Comparison of ENCODE assay signal across 1 cellular context in the genomic region with DNA sequence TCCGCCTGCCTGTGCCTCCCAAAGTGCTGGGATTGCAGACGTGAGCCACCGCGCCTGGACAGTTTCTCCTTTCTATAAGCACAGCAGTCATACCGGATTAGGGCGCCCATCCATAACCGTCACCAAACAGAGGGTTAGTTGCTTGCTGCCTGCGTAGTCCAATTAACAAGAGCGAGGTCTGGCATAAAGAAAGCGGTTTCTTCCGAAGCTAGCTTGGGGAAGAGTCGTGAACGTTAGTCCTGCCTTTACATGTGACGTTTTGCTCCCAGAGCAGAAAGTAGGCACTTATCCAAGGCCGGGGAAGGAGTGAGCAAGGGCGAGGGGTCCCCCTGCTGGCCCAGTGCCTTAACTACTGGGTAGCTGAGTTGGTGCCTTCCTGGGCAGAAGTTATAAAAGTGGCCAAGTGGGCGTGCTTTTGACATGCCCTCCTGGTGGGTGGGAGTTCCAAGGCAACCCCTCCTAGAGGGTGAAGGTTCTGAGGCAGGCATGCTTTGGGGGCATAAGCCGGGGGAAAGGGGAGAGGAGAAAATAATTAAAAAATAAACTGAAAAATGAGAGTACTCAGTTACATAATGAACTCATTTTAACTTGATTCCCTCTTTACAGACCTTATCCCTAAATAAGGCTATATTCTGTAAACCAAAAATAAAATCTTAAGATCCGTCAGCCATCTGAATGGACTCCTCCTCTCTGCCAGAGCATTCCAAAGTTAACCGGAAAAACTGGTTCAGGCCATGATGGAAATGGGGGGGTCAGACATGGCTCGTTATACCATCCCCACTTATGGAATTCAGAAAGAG.
TF ChIP-seq lines count a peak whose summit lies in the region.

No MANE protein-coding gene starts in this region.

TF ChIP-seq in HepG2, 621 proteins besides CTCF, POLR2A, EP300 and RAD21 (continued from another document and continues in another):
- TF ChIP-seq, protein P1, sequence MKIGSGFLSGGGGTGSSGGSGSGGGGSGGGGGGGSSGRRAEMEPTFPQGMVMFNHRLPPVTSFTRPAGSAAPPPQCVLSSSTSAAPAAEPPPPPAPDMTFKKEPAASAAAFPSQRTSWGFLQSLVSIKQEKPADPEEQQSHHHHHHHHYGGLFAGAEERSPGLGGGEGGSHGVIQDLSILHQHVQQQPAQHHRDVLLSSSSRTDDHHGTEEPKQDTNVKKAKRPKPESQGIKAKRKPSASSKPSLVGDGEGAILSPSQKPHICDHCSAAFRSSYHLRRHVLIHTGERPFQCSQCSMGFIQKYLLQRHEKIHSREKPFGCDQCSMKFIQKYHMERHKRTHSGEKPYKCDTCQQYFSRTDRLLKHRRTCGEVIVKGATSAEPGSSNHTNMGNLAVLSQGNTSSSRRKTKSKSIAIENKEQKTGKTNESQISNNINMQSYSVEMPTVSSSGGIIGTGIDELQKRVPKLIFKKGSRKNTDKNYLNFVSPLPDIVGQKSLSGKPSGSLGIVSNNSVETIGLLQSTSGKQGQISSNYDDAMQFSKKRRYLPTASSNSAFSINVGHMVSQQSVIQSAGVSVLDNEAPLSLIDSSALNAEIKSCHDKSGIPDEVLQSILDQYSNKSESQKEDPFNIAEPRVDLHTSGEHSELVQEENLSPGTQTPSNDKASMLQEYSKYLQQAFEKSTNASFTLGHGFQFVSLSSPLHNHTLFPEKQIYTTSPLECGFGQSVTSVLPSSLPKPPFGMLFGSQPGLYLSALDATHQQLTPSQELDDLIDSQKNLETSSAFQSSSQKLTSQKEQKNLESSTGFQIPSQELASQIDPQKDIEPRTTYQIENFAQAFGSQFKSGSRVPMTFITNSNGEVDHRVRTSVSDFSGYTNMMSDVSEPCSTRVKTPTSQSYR (CRISPR knock-in tag; IDR thresholded peaks at IDR 0.05; ENCODE audit: borderline replicate concordance): 0 out of 2 replicates have a peak, but pooled peaks have one; percentile 9
- TF ChIP-seq SNRNP70 (IDR thresholded peaks at IDR 0.05; ENCODE audit: low read depth, low read length) (no peak), ZNF331 (CRISPR knock-in tag; IDR thresholded peaks at IDR 0.05) (0 out of 2 replicates have a peak, but pooled peaks have one; percentile 34), KLF6 (CRISPR knock-in tag; IDR thresholded peaks at IDR 0.05) (peak; percentile 30; the same call in 1 of the 2 replicates), ZFY (CRISPR knock-in tag; IDR thresholded peaks at IDR 0.05) (peak; percentile 29; the same call in 1 of the 2 replicates), ETV6 (CRISPR knock-in tag; conservative IDR thresholded peaks at IDR 0.05) (no peak), ELF1 (CRISPR knock-in tag; IDR thresholded peaks at IDR 0.05) (no peak), NFE2L1 (CRISPR knock-in tag; IDR thresholded peaks at IDR 0.05; ENCODE audit: borderline replicate concordance) (no peak), SOX13 (IDR thresholded peaks at IDR 0.05) (no peak), SOX13 (CRISPR knock-in tag; conservative IDR thresholded peaks at IDR 0.05 in 1 of 2, IDR thresholded peaks at IDR 0.05 in 1 of 2) (no peak), ZNF589 (CRISPR knock-in tag; conservative IDR thresholded peaks at IDR 0.05) (no peak), PAX8 (CRISPR knock-in tag; IDR thresholded peaks at IDR 0.05; ENCODE audit: borderline replicate concordance) (0 out of 2 replicates have a peak, but pooled peaks have one; percentile 49), SRSF1 (optimal IDR thresholded peaks at IDR 0.05; ENCODE audit: low read depth, low read length) (no peak), NONO (IDR thresholded peaks at IDR 0.05) (no peak), NONO (CRISPR knock-in tag; conservative IDR thresholded peaks at IDR 0.05) (peak; percentile 75; the same call in 1 of the 2 replicates), SAP130 (CRISPR knock-in tag; IDR thresholded peaks at IDR 0.05; ENCODE audit: low read depth) (peak; percentile 27; the same call in 1 of the 2 replicates), RELA (CRISPR knock-in tag; IDR thresholded peaks at IDR 0.05) (no peak), ZBTB7B (CRISPR knock-in tag; IDR thresholded peaks at IDR 0.05) (0 out of 2 replicates have a peak, but pooled peaks have one; percentile 29), ZNF619 (CRISPR knock-in tag; IDR thresholded peaks at IDR 0.05) (0 out of 2 replicates have a peak, but pooled peaks have one; percentile 50), RFXAP (CRISPR knock-in tag; IDR thresholded peaks at IDR 0.05; ENCODE audit: borderline replicate concordance) (no peak), ZKSCAN5 (CRISPR knock-in tag; IDR thresholded peaks at IDR 0.05) (no peak), JDP2 (CRISPR knock-in tag; IDR thresholded peaks at IDR 0.05; ENCODE audit: borderline replicate concordance) (no peak), ZFP90 (CRISPR knock-in tag; IDR thresholded peaks at IDR 0.05; ENCODE audit: borderline replicate concordance) (no peak), ZNF557 (CRISPR knock-in tag; IDR thresholded peaks at IDR 0.05) (no peak), ZNF282 (IDR thresholded peaks at IDR 0.05; ENCODE audit: partially characterized antibody) (no peak), XRCC5 (optimal IDR thresholded peaks at IDR 0.05; ENCODE audit: low read length) (peak; percentile 96), IKZF4 (CRISPR knock-in tag; IDR thresholded peaks at IDR 0.05; ENCODE audit: borderline replicate concordance, low read depth, not compliant biosample characterization) (no peak), RORA (CRISPR knock-in tag; IDR thresholded peaks at IDR 0.05) (no peak), SIN3A (IDR thresholded peaks at IDR 0.05; ENCODE audit: borderline replicate concordance, low read depth, low read length) (no peak), PTBP1 (IDR thresholded peaks at IDR 0.05; ENCODE audit: low read depth, low read length, poor library complexity, severe bottlenecking) (no peak), ZNF75D (CRISPR knock-in tag; IDR thresholded peaks at IDR 0.05; ENCODE audit: borderline replicate concordance) (no peak), BRD4 (CRISPR knock-in tag; IDR thresholded peaks at IDR 0.05) (no peak), NR2F6 (IDR thresholded peaks at IDR 0.05) (no peak), NR2F6 (CRISPR knock-in tag; IDR thresholded peaks at IDR 0.05) (0 out of 2 replicates have a peak, but pooled peaks have one; percentile 11), ZNF446 (CRISPR knock-in tag; IDR thresholded peaks at IDR 0.05) (no peak), MTA1 (CRISPR knock-in tag; IDR thresholded peaks at IDR 0.05; ENCODE audit: borderline replicate concordance) (0 out of 2 replicates have a peak, but pooled peaks have one; percentile 39), ZFX (CRISPR knock-in tag; IDR thresholded peaks at IDR 0.05; ENCODE audit: low read depth) (peak; percentile 43; the same call in 1 of the 2 replicates), KLF11 (CRISPR knock-in tag; IDR thresholded peaks at IDR 0.05) (no peak), ELF3 (CRISPR knock-in tag; IDR thresholded peaks at IDR 0.05) (no peak), HNF4G (IDR thresholded peaks at IDR 0.05; ENCODE audit: borderline replicate concordance, low read depth, low read length) (no peak), HNF4G (CRISPR knock-in tag; IDR thresholded peaks at IDR 0.05; ENCODE audit: borderline replicate concordance, low read depth) (no peak), ERF (CRISPR knock-in tag; IDR thresholded peaks at IDR 0.05) (0 out of 2 replicates have a peak, but pooled peaks have one; percentile 45), SRSF9 (IDR thresholded peaks at IDR 0.05; ENCODE audit: borderline replicate concordance, insufficient read depth, low read depth, low read length, poor library complexity, severe bottlenecking) (no peak), THYN1 (CRISPR knock-in tag; IDR thresholded peaks at IDR 0.05; ENCODE audit: borderline replicate concordance, low read depth) (no peak)
- TF ChIP-seq, protein P2, sequence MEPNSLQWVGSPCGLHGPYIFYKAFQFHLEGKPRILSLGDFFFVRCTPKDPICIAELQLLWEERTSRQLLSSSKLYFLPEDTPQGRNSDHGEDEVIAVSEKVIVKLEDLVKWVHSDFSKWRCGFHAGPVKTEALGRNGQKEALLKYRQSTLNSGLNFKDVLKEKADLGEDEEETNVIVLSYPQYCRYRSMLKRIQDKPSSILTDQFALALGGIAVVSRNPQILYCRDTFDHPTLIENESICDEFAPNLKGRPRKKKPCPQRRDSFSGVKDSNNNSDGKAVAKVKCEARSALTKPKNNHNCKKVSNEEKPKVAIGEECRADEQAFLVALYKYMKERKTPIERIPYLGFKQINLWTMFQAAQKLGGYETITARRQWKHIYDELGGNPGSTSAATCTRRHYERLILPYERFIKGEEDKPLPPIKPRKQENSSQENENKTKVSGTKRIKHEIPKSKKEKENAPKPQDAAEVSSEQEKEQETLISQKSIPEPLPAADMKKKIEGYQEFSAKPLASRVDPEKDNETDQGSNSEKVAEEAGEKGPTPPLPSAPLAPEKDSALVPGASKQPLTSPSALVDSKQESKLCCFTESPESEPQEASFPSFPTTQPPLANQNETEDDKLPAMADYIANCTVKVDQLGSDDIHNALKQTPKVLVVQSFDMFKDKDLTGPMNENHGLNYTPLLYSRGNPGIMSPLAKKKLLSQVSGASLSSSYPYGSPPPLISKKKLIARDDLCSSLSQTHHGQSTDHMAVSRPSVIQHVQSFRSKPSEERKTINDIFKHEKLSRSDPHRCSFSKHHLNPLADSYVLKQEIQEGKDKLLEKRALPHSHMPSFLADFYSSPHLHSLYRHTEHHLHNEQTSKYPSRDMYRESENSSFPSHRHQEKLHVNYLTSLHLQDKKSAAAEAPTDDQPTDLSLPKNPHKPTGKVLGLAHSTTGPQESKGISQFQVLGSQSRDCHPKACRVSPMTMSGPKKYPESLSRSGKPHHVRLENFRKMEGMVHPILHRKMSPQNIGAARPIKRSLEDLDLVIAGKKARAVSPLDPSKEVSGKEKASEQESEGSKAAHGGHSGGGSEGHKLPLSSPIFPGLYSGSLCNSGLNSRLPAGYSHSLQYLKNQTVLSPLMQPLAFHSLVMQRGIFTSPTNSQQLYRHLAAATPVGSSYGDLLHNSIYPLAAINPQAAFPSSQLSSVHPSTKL (CRISPR knock-in tag; IDR thresholded peaks at IDR 0.05): peak; percentile 46
- TF ChIP-seq, protein P3, sequence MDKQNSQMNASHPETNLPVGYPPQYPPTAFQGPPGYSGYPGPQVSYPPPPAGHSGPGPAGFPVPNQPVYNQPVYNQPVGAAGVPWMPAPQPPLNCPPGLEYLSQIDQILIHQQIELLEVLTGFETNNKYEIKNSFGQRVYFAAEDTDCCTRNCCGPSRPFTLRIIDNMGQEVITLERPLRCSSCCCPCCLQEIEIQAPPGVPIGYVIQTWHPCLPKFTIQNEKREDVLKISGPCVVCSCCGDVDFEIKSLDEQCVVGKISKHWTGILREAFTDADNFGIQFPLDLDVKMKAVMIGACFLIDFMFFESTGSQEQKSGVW (CRISPR knock-in tag; IDR thresholded peaks at IDR 0.05; ENCODE audit: borderline replicate concordance): no peak
- TF ChIP-seq, protein P4, sequence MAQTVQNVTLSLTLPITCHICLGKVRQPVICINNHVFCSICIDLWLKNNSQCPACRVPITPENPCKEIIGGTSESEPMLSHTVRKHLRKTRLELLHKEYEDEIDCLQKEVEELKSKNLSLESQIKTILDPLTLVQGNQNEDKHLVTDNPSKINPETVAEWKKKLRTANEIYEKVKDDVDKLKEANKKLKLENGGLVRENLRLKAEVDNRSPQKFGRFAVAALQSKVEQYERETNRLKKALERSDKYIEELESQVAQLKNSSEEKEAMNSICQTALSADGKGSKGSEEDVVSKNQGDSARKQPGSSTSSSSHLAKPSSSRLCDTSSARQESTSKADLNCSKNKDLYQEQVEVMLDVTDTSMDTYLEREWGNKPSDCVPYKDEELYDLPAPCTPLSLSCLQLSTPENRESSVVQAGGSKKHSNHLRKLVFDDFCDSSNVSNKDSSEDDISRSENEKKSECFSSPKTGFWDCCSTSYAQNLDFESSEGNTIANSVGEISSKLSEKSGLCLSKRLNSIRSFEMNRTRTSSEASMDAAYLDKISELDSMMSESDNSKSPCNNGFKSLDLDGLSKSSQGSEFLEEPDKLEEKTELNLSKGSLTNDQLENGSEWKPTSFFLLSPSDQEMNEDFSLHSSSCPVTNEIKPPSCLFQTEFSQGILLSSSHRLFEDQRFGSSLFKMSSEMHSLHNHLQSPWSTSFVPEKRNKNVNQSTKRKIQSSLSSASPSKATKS (CRISPR knock-in tag; IDR thresholded peaks at IDR 0.05): no peak
- TF ChIP-seq, protein P5, sequence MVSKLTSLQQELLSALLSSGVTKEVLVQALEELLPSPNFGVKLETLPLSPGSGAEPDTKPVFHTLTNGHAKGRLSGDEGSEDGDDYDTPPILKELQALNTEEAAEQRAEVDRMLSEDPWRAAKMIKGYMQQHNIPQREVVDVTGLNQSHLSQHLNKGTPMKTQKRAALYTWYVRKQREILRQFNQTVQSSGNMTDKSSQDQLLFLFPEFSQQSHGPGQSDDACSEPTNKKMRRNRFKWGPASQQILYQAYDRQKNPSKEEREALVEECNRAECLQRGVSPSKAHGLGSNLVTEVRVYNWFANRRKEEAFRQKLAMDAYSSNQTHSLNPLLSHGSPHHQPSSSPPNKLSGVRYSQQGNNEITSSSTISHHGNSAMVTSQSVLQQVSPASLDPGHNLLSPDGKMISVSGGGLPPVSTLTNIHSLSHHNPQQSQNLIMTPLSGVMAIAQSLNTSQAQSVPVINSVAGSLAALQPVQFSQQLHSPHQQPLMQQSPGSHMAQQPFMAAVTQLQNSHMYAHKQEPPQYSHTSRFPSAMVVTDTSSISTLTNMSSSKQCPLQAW (CRISPR knock-in tag; IDR thresholded peaks at IDR 0.05): peak; percentile 81
- TF ChIP-seq, protein P6, sequence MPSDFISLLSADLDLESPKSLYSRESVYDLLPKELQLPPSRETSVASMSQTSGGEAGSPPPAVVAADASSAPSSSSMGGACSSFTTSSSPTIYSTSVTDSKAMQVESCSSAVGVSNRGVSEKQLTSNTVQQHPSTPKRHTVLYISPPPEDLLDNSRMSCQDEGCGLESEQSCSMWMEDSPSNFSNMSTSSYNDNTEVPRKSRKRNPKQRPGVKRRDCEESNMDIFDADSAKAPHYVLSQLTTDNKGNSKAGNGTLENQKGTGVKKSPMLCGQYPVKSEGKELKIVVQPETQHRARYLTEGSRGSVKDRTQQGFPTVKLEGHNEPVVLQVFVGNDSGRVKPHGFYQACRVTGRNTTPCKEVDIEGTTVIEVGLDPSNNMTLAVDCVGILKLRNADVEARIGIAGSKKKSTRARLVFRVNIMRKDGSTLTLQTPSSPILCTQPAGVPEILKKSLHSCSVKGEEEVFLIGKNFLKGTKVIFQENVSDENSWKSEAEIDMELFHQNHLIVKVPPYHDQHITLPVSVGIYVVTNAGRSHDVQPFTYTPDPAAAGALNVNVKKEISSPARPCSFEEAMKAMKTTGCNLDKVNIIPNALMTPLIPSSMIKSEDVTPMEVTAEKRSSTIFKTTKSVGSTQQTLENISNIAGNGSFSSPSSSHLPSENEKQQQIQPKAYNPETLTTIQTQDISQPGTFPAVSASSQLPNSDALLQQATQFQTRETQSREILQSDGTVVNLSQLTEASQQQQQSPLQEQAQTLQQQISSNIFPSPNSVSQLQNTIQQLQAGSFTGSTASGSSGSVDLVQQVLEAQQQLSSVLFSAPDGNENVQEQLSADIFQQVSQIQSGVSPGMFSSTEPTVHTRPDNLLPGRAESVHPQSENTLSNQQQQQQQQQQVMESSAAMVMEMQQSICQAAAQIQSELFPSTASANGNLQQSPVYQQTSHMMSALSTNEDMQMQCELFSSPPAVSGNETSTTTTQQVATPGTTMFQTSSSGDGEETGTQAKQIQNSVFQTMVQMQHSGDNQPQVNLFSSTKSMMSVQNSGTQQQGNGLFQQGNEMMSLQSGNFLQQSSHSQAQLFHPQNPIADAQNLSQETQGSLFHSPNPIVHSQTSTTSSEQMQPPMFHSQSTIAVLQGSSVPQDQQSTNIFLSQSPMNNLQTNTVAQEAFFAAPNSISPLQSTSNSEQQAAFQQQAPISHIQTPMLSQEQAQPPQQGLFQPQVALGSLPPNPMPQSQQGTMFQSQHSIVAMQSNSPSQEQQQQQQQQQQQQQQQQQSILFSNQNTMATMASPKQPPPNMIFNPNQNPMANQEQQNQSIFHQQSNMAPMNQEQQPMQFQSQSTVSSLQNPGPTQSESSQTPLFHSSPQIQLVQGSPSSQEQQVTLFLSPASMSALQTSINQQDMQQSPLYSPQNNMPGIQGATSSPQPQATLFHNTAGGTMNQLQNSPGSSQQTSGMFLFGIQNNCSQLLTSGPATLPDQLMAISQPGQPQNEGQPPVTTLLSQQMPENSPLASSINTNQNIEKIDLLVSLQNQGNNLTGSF (CRISPR knock-in tag; IDR thresholded peaks at IDR 0.05): no peak
